In the genomic region with DNA sequence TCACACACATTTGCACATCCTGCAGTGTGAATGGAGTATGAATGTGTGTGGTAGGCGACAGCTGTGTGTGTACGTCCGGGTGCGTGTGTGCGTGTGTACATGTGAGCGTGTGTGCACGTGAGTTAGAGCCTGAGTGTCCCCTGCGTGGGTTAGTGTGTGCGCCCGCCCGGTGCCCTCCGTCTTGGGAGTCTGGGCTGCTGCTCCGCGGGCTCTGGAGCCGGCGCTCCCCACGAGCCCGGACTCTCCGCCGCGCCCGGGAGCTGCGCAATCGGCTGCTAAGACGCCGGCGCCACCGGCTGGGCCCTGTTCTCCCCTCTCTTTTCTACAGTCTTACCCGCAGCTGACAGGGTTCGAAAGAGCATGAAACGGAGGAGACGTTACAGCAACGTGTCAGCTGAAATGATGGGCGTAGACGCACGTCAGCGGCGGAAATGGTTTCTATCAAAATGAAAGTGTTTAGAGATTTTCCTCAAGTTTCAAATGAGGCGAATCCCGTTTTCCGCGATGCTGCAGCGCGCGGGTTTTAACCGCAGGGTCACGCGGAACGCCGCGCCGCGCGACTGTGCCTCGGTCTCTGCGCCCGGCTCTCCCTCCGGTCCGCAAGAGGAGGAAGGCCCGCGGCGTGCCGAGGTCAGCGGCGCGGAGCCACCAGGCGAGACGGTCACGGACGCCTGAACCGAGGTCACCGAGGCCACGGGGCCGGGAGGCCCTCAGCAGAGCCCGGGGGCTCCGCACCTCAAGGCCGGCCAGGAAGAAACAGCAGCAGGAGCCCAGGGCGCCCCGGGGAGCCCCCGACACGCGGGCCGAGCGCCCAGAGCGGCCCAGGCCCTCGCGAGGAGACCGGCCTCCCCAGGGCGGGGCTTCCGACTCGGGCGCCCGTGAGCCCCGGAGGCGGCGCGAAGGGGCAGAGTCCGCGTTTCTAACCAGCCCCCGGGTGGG, we compare ENCODE assay signal across 8 cellular contexts.
DNase-seq lines count a peak whose midpoint lies in the region; TF ChIP-seq lines count a peak whose summit lies in the region.

No MANE protein-coding gene starts in this region.

- H3F3A ChIP-seq in PC-9 (ENCODE audit: insufficient read depth, low read depth): no peaks in the 10 kb centered on the region

- H3K4me3 ChIP-seq in CD4-positive, alpha-beta memory T cell (ENCODE audit: low read length in 2 of 2): peak overlapping the region; percentile 42 to 86
- H3K4me3 ChIP-seq in astrocyte of the cerebellum (ENCODE audit: low read depth, low read length) (peak overlapping the region; percentile 45), iPS-18a (ENCODE audit: low read length) (peak overlapping the region; percentile 44), skeletal muscle satellite cell (ENCODE audit: low read length) (peak overlapping the region; percentile 76), PC-9 (no peak overlapping the region)

- in situ Hi-C loops in astrocyte of the cerebellum (cut with HindIII; ENCODE audit: low sequenced_read_pairs): no loop called here

- BruUV-seq in PC-9 (replicated peaks; lab: Mats Ljungman, UMichigan): no TSS peak

- no peaks in the 10 kb centered on the region for H3K9me3 ChIP-seq in CD4-positive, alpha-beta memory T cell (ENCODE audit: control insufficient read depth in 1 of 2, low read length in 2 of 2)
- H3K9me3 ChIP-seq in iPS-18a (ENCODE audit: control insufficient read depth, low read depth, low read length) (no peaks in the 10 kb centered on the region), skeletal muscle satellite cell (replicated peaks; ENCODE audit: low read length) (no peaks in the 10 kb centered on the region), PC-9 (ENCODE audit: insufficient read depth, low read depth) (no peaks in the 10 kb centered on the region)

- H3K4me1 ChIP-seq in CD4-positive, alpha-beta memory T cell (ENCODE audit: insufficient read depth, low read length): peaks cover 5% of the 10 kb centered on the region
- peaks cover 4% of the 10 kb centered on the region for H3K4me1 ChIP-seq in iPS-18a (ENCODE audit: control insufficient read depth, low read depth, low read length)
- H3K4me1 ChIP-seq in skeletal muscle satellite cell (ENCODE audit: control insufficient read depth, insufficient read depth, low read length): peaks cover 12% of the 10 kb centered on the region
- H3K4me1 ChIP-seq in PC-9 (replicated peaks; ENCODE audit: insufficient read depth): no peaks in the 10 kb centered on the region

- H3K4me2 ChIP-seq in skeletal muscle satellite cell (ENCODE audit: low read length): peak overlapping the region; percentile 87
- no peak overlapping the region for H3K4me2 ChIP-seq in PC-9

- H3K9me3 Mint-ChIP-seq in CD4-positive, alpha-beta memory T cell: peaks cover 0 to 10% (median 0%) of the 10 kb centered on the region in 8 donors

- H3K27me3 Mint-ChIP-seq in CD4-positive, alpha-beta memory T cell: peaks cover 0 to 3% of the 10 kb centered on the region in 2 donors

- H3K36me3 ChIP-seq in CD4-positive, alpha-beta memory T cell (ENCODE audit: insufficient read depth, low read length): no peaks in the 10 kb centered on the region
- H3K36me3 ChIP-seq in iPS-18a (ENCODE audit: control insufficient read depth, low read depth, low read length) (no peaks in the 10 kb centered on the region), skeletal muscle satellite cell (ENCODE audit: insufficient read depth, low read length) (no peaks in the 10 kb centered on the region), PC-9 (ENCODE audit: low read depth) (no peaks in the 10 kb centered on the region)

- CTCF ChIA-PET in CD4-positive, alpha-beta memory T cell (lab: Charles Lee; ENCODE audit: partially characterized antibody): no interaction called here
- CTCF ChIA-PET in PC-9 (lab: Charles Lee): no interaction called here

- H2AFZ ChIP-seq in PC-9: no peak overlapping the region

- peak overlapping the region; percentile 91 for H3K27ac ChIP-seq in CD4-positive, alpha-beta memory T cell (ENCODE audit: low read depth, low read length)
- H3K27ac ChIP-seq in iPS-18a (ENCODE audit: low read length) (no peak overlapping the region), PC-9 (no peak overlapping the region)

- POLR2A ChIA-PET in CD4-positive, alpha-beta memory T cell (lab: Charles Lee; ENCODE audit: partially characterized antibody): interaction anchor here (0.7 to 1.7 kb wide), 7 partner anchors 78 to 211 kb away, joined by 3 to 9 read pairs (median 3); a partner anchor contains a TSS
- POLR2A ChIA-PET in PC-9 (lab: Charles Lee; ENCODE audit: unreplicated experiment): no interaction called here

- no peaks in the 10 kb centered on the region for H3K27me3 ChIP-seq in CD4-positive, alpha-beta memory T cell (ENCODE audit: insufficient read depth, low read length)
- H3K27me3 ChIP-seq in iPS-18a (ENCODE audit: control insufficient read depth, insufficient read depth, low read length) (peaks cover 54% of the 10 kb centered on the region), skeletal muscle satellite cell (ENCODE audit: control insufficient read depth, insufficient read depth, low read length) (peaks cover 27% of the 10 kb centered on the region), PC-9 (ENCODE audit: insufficient read depth, low read depth) (peaks cover 68% of the 10 kb centered on the region)

- no peaks in the 10 kb centered on the region for H4K20me1 ChIP-seq in PC-9 (ENCODE audit: insufficient read depth)

- intact Hi-C loops in CD4-positive, alpha-beta memory T cell (cut with micrococcal nuclease): loop anchor here (2.0 to 5.0 kb wide), 2 partner anchors 75 to 115 kb away; a partner anchor contains a TSS
- intact Hi-C loops in PC-9 (cut with micrococcal nuclease; ENCODE audit: unreplicated experiment): no loop called here

- DNase-seq in CD4-positive, alpha-beta memory T cell: peak; percentile 73 to 84 (median 82)
- peak; percentile 51 for DNase-seq in HCEC 1CT
- peak; percentile 28 to 75 (median 54) for DNase-seq in T-helper 1 cell
- DNase-seq in astrocyte of the cerebellum (ENCODE audit: low read depth): no peak
- no peak for DNase-seq in PC-9
- no peak for DNase-seq in AML-193 (lab: John Stamatoyannopoulos, UW)

- peaks cover 0 to 12% of the 10 kb centered on the region in 2 donors for H3K36me3 Mint-ChIP-seq in CD4-positive, alpha-beta memory T cell

- H3K9ac ChIP-seq in iPS-18a (ENCODE audit: low read length): no peak overlapping the region
- peak overlapping the region; percentile 54 for H3K9ac ChIP-seq in skeletal muscle satellite cell (ENCODE audit: low read depth, low read length)

- TF ChIP-seq CTCF in astrocyte of the cerebellum (IDR thresholded peaks at IDR 0.05; ENCODE audit: low read depth, low read length, missing control alignments) (no peak), PC-9 (conservative IDR thresholded peaks at IDR 0.05) (no peak)

- H3K79me2 ChIP-seq in PC-9 (ENCODE audit: low read depth): no peaks in the 10 kb centered on the region

- no peaks in the 10 kb centered on the region for H3K9me2 ChIP-seq in PC-9 (ENCODE audit: insufficient read depth)

- peak overlapping the region; percentile 96 to 99 (median 97) for H3K27ac Mint-ChIP-seq in CD4-positive, alpha-beta memory T cell

- H3K4me3 Mint-ChIP-seq in CD4-positive, alpha-beta memory T cell: peak overlapping the region; percentile 83 to 92 (median 90)

- peaks cover 0 to 12% (median 1%) of the 10 kb centered on the region in 4 donors for H3K4me1 Mint-ChIP-seq in CD4-positive, alpha-beta memory T cell

Comparison
In these comparisons a context has a peak if more than half of its experiments do, and no peak if none do; other contexts are left out.
1. DNase-seq: peak in CD4-positive, alpha-beta memory T cell (5 of 5), HCEC 1CT (single experiment) and T-helper 1 cell (5 of 5); none in astrocyte of the cerebellum (single experiment), PC-9 (0 of 2) and AML-193 (0 of 2).